In the genomic region with DNA sequence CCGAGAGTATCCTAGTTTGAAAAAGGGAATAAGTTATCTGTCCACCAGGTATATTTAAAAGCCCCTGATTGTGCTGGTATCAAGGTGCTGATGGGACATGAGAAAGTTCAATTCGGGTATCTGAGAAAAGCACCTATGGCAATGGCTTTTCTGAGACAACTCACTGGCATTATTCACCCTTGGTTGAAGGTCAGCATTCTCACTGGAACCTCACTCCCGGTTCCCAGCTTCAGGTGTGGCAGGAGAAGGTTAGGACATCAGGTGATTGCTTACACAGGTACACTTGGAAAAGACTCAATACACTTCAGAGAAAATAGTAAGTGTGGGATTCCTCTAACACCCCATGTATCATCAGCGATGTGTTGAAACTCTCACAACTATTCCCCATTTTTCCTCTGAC, we compare ENCODE assay signal across 16 cellular contexts.
DNase-seq lines count a peak whose midpoint lies in the region; ATAC-seq, FAIRE-seq and TF ChIP-seq lines count a peak whose summit lies in the region.
"Had no signal": no experiment of that assay in that cellular context is flagged by ENCODE, and none has a peak within 500 bp of the region (broad histone marks: within the 10 kb centered on the region; RNA-seq: fewer than 3 reads in every experiment).

No MANE protein-coding gene starts in this region.

- no peak overlapping the region for H2BK15ac ChIP-seq in H1 (ENCODE audit: low read length)

- FAIRE-seq in H1 (lab: Jason Lieb, UNC): no peak
- no peak for FAIRE-seq in pancreas (lab: Jason Lieb, UNC)
- FAIRE-seq: GM12878, GM18507, HTR-8/SVneo had no signal

- H2AK5ac ChIP-seq in H1 (ENCODE audit: low read depth, low read length): no peak overlapping the region

- no peak overlapping the region for H2BK120ac ChIP-seq in H1 (replicated peaks; ENCODE audit: low read depth, low read length)

- H3K4me3 ChIP-seq in Caco-2 (ENCODE audit: low read depth, low read length) (no peak overlapping the region), H1 (ENCODE audit: extremely low read depth in 1 of 4, insufficient read depth in 2 of 4, low read depth in 3 of 4, low read length in 4 of 4) (no peak overlapping the region), hepatocyte (no peak overlapping the region), pancreas (no peak overlapping the region)
- H3K4me3 ChIP-seq: BLaER1 treated with 17β-estradiol and CSF1 and Interleukin-3, amounts not matched to agents 10 nM and 100 nM; GM12878; HAP-1 had no signal

- no peak overlapping the region for H3K27ac ChIP-seq in H1 (ENCODE audit: low read depth, low read length)
- peak overlapping the region; percentile 78 for H3K27ac ChIP-seq in hepatocyte
- H3K27ac ChIP-seq in pancreas: peak overlapping the region in 1 of 4 donors; percentile 4
- H3K27ac ChIP-seq: BLaER1 treated with 17β-estradiol and CSF1 and Interleukin-3, amounts not matched to agents 10 nM and 100 nM had no signal

- peaks cover 6% of the 10 kb centered on the region for H3K4me1 Mint-ChIP-seq in Caco-2 (ENCODE audit: low read depth, unreplicated experiment)
- H3K4me1 Mint-ChIP-seq: CD4-positive, CD25-positive, alpha-beta regulatory T cell had no signal

- H3K4ac ChIP-seq in H1 (replicated peaks; ENCODE audit: insufficient read length, low read depth, low read length): no peak overlapping the region

- H3K23me2 ChIP-seq in H1 (ENCODE audit: low read depth, low read length): no peaks in the 10 kb centered on the region

- H2AFZ ChIP-seq in H1 (ENCODE audit: low read length) (no peak overlapping the region), hepatocyte (no peak overlapping the region)

- WGBS in H1 (ENCODE audit: extremely low coverage in 1 of 2, insufficient coverage in 1 of 2, insufficient read length in 1 of 2, insufficient replicate concordance in 2 of 2, low coverage in 1 of 2, low lambda C conversion rate in 2 of 2, missing lambda C conversion rate in 1 of 2), 2 experiments: 69% methylated on average over 4 of the region's 4 CpGs; no CpG with 5 or more reads in 1 of the 2 experiments
- 61% methylated on average over 4 of the region's 4 CpGs for WGBS in hepatocyte (ENCODE audit: low lambda C conversion rate, missing lambda C conversion rate)
- WGBS in pancreas, 2 donors: 28 to 37% methylated on average over 4 of the region's 4 CpGs

- H2BK5ac ChIP-seq in H1 (ENCODE audit: low read depth, low read length): no peak overlapping the region

- CTCF ChIA-PET in Caco-2 (lab: Charles Lee): no interaction called here
- CTCF ChIA-PET in H1 (lab: Charles Lee; ENCODE audit: partially characterized antibody): no interaction called here

- no TSS peak for BruUV-seq in Caco-2 (replicated peaks; lab: Mats Ljungman, UMichigan)

- TF ChIP-seq CTCF in Caco-2 (IDR thresholded peaks at IDR 0.05; ENCODE audit: insufficient read depth in 1 of 2, low read depth in 1 of 2, low read length in 1 of 2, severe bottlenecking in 1 of 2, unreplicated experiment in 1 of 2): no peak
- TF ChIP-seq CTCF in H1 (IDR thresholded peaks at IDR 0.05; ENCODE audit: control extremely low read depth in 1 of 3, insufficient read depth in 1 of 3, low read depth in 1 of 3, low read length in 3 of 3): no peak
- no peak for TF ChIP-seq CTCF in hepatocyte (IDR thresholded peaks at IDR 0.05; ENCODE audit: poor library complexity)
- no peak for TF ChIP-seq CTCF in pancreas (IDR thresholded peaks at IDR 0.05)

- H3K56ac ChIP-seq in H1 (replicated peaks; ENCODE audit: insufficient read length, low read depth, low read length): no peak overlapping the region

- H3K27me3 ChIP-seq in Caco-2 (replicated peaks; ENCODE audit: control insufficient read depth, insufficient read depth, low read length) (no peaks in the 10 kb centered on the region), H1 (replicated peaks in 1 of 4; ENCODE audit: control insufficient read depth in 3 of 4, extremely low read depth in 1 of 4, insufficient read depth in 3 of 4, low read length in 3 of 4) (peaks cover 13 to 28% (median 22%) of the 10 kb centered on the region in 4 experiments), hepatocyte (no peaks in the 10 kb centered on the region), pancreas (peaks cover 0 to 4% (median 0%) of the 10 kb centered on the region in 4 donors)
- H3K27me3 ChIP-seq: BLaER1 treated with 17β-estradiol and CSF1 and Interleukin-3, amounts not matched to agents 10 nM and 100 nM had no signal

- H3K4me1 ChIP-seq in Caco-2: peaks cover 8% of the 10 kb centered on the region; the same call in 1 of the 2 replicates
- H3K4me1 ChIP-seq in H1 (replicated peaks in 1 of 4; ENCODE audit: control insufficient read depth in 3 of 4, insufficient read depth in 4 of 4, low read length in 3 of 4): peaks cover 3 to 11% (median 8%) of the 10 kb centered on the region in 4 experiments; a peak in 6 of 7 replicates
- no peaks in the 10 kb centered on the region for H3K4me1 ChIP-seq in hepatocyte (ENCODE audit: insufficient read depth)
- no peaks in the 10 kb centered on the region for H3K4me1 ChIP-seq in pancreas
- H3K4me1 ChIP-seq: BLaER1 treated with 17β-estradiol and CSF1 and Interleukin-3, amounts not matched to agents 10 nM and 100 nM; HAP-1 had no signal

- no peaks in the 10 kb centered on the region for H3K27me3 Mint-ChIP-seq in Caco-2 (ENCODE audit: insufficient read depth, unreplicated experiment)
- H3K27me3 Mint-ChIP-seq: CD4-positive, CD25-positive, alpha-beta regulatory T cell had no signal

- no peaks in the 10 kb centered on the region for H3K36me3 ChIP-seq in Caco-2 (ENCODE audit: control insufficient read depth, insufficient read depth, low read length)
- no peaks in the 10 kb centered on the region for H3K36me3 ChIP-seq in H1 (ENCODE audit: control insufficient read depth in 2 of 4, insufficient read depth in 4 of 4, low read length in 3 of 4)
- H3K36me3 ChIP-seq in hepatocyte (replicated peaks; ENCODE audit: insufficient read depth, low read depth): no peaks in the 10 kb centered on the region
- no peaks in the 10 kb centered on the region for H3K36me3 ChIP-seq in pancreas
- H3K36me3 ChIP-seq: BLaER1 treated with 17β-estradiol and CSF1 and Interleukin-3, amounts not matched to agents 10 nM and 100 nM; HAP-1 had no signal

- H3K4me3 Mint-ChIP-seq in Caco-2 (ENCODE audit: unreplicated experiment): no peak overlapping the region
- H3K4me3 Mint-ChIP-seq: CD4-positive, CD25-positive, alpha-beta regulatory T cell had no signal

- no peak overlapping the region for H4K8ac ChIP-seq in H1 (ENCODE audit: extremely low read depth, insufficient read depth, low read length)

- no peak overlapping the region for H2BK20ac ChIP-seq in H1 (ENCODE audit: low read length)

- H3K9me2 ChIP-seq in hepatocyte (replicated peaks; ENCODE audit: insufficient read depth): no peaks in the 10 kb centered on the region

- no peaks in the 10 kb centered on the region for H3K36me3 Mint-ChIP-seq in Caco-2 (ENCODE audit: insufficient read depth, unreplicated experiment)
- H3K36me3 Mint-ChIP-seq: CD4-positive, CD25-positive, alpha-beta regulatory T cell had no signal

- no peak overlapping the region for H3K18ac ChIP-seq in H1 (ENCODE audit: extremely low read depth, low read length)

- intact Hi-C loops in Caco-2 (cut with micrococcal nuclease; ENCODE audit: unreplicated experiment) (no loop called here), pancreas (cut with DNase I) (no loop called here)

- H3K27ac Mint-ChIP-seq in Caco-2 (ENCODE audit: unreplicated experiment): peak overlapping the region; percentile 32
- H3K27ac Mint-ChIP-seq: CD4-positive, CD25-positive, alpha-beta regulatory T cell had no signal

- H3K4me2 ChIP-seq in H1 (ENCODE audit: insufficient read depth in 1 of 2, low read depth in 2 of 2, low read length in 2 of 2): peak overlapping the region in 1 of 2 experiments; percentile 29; a peak in 1 of 4 replicates
- H3K4me2 ChIP-seq in hepatocyte: no peak overlapping the region
- H3K4me2 ChIP-seq: BLaER1 treated with 17β-estradiol and CSF1 and Interleukin-3, amounts not matched to agents 10 nM and 100 nM had no signal

- H3K14ac ChIP-seq in H1 (ENCODE audit: insufficient read length): no peak overlapping the region

- H3K9me3 ChIP-seq in Caco-2: no peaks in the 10 kb centered on the region; the same call in 1 of the 2 replicates
- H3K9me3 ChIP-seq in H1 (ENCODE audit: insufficient read depth in 2 of 2, low read depth in 1 of 2, low read length in 1 of 2): no peaks in the 10 kb centered on the region
- no peaks in the 10 kb centered on the region for H3K9me3 ChIP-seq in hepatocyte (ENCODE audit: low read depth)
- H3K9me3 ChIP-seq in pancreas: no peaks in the 10 kb centered on the region
- H3K9me3 ChIP-seq: HAP-1 had no signal

- ATAC-seq in HG03571 (IDR thresholded peaks at IDR 0.05; ENCODE audit: unreplicated experiment) (no peak), pancreas (no peak)
- ATAC-seq: GM12878 had no signal

- H4K20me1 ChIP-seq in H1 (replicated peaks in 1 of 2; ENCODE audit: control insufficient read depth in 1 of 2, insufficient read depth in 2 of 2, low read length in 2 of 2) (peaks cover 0 to 3% of the 10 kb centered on the region in 2 experiments), hepatocyte (ENCODE audit: insufficient read depth, poor library complexity, severe bottlenecking) (no peaks in the 10 kb centered on the region)
- H4K20me1 ChIP-seq: BLaER1 treated with 17β-estradiol and CSF1 and Interleukin-3, amounts not matched to agents 10 nM and 100 nM had no signal

- peaks cover 21% of the 10 kb centered on the region for H3K9me3 Mint-ChIP-seq in Caco-2 (ENCODE audit: unreplicated experiment)

- H3K23ac ChIP-seq in H1 (ENCODE audit: insufficient read length): no peak overlapping the region

- H4K5ac ChIP-seq in H1 (ENCODE audit: insufficient read length, low read depth, low read length): no peak overlapping the region

- no peaks in the 10 kb centered on the region for H3K79me2 ChIP-seq in H1 (ENCODE audit: control insufficient read depth in 1 of 2, insufficient read depth in 2 of 2, low read length in 2 of 2)
- no peaks in the 10 kb centered on the region for H3K79me2 ChIP-seq in hepatocyte

- DNase-seq in Caco-2 (no peak), NCI-H69 (lab: John Stamatoyannopoulos, UW) (peak; percentile 84), H1 (ENCODE audit: low read depth in 1 of 2, low spot score in 2 of 2) (no peak), hepatocyte (ENCODE audit: low spot score) (no peak), NCI-H446 (lab: John Stamatoyannopoulos, UW) (no peak), pancreas (no peak)
- DNase-seq: 8988T; CD4-positive, CD25-positive, alpha-beta regulatory T cell; DMS79; GOT3 had no signal

- POLR2A ChIA-PET in Caco-2 (lab: Charles Lee) (no interaction called here), H1 (lab: Charles Lee; ENCODE audit: partially characterized antibody) (no interaction called here)

- TF ChIP-seq RAD21 in H1 (IDR thresholded peaks at IDR 0.05 in 1 of 2, conservative IDR thresholded peaks at IDR 0.05 in 1 of 2; ENCODE audit: low read depth in 2 of 2, low read length in 2 of 2): no peak

- no peak for TF ChIP-seq EP300 in H1 (IDR thresholded peaks at IDR 0.05; ENCODE audit: borderline replicate concordance in 1 of 2, low read depth in 2 of 2, low read length in 2 of 2)

- no peak overlapping the region for H4K91ac ChIP-seq in H1 (replicated peaks; ENCODE audit: insufficient read length, low read length)

- no peak overlapping the region; the same call in 1 of the 2 replicates for H2BK12ac ChIP-seq in H1 (ENCODE audit: low read depth, low read length)

- no peaks in the 10 kb centered on the region for H3K79me1 ChIP-seq in H1 (ENCODE audit: low read depth, low read length)

- H3K9ac ChIP-seq in H1 (replicated peaks in 1 of 4; ENCODE audit: extremely low read depth in 1 of 4, low read depth in 3 of 4, low read length in 3 of 4): no peak overlapping the region
- H3K9ac ChIP-seq: BLaER1 treated with 17β-estradiol and CSF1 and Interleukin-3, amounts not matched to agents 10 nM and 100 nM had no signal

- no peak for TF ChIP-seq POLR2A in H1 (IDR thresholded peaks at IDR 0.05; ENCODE audit: control extremely low read depth in 1 of 2, low read depth in 2 of 2, low read length in 2 of 2)
